ENCODE assay signal across 9 cellular contexts in genomic region chr10:99894613-99895012, GRCh38.
"Had no signal": no experiment of that assay in that cellular context is flagged by ENCODE, and none has a peak within 500 bp of the region (broad histone marks: within the 10 kb centered on the region; RNA-seq: fewer than 3 reads in every experiment).

No MANE protein-coding gene starts in this region.

- H3K4me1 ChIP-seq: HAP-1 had no signal

- H3K27ac ChIP-seq: HL-60, KMS-11 had no signal

- H3K4me2 ChIP-seq: KMS-11 had no signal

- H3K9me3 ChIP-seq: HAP-1 had no signal

- ATAC-seq: HCT116, HepG2 had no signal

- FAIRE-seq: HepG2 had no signal

- H3K4me3 ChIP-seq: HAP-1 had no signal

- DNase-seq: GOT3, H7, Karpas-422, KBM-7 had no signal

- H3K9ac ChIP-seq: KMS-11 had no signal
